14 cellular contexts compared by ENCODE assay signal in genomic region chr7:47181609-47182264, GRCh38.
DNase-seq lines count a peak whose midpoint lies in the region; ATAC-seq and TF ChIP-seq lines count a peak whose summit lies in the region.
"Had no signal": no experiment of that assay in that cellular context is flagged by ENCODE, and none has a peak within 500 bp of the region (broad histone marks: within the 10 kb centered on the region; RNA-seq: fewer than 3 reads in every experiment).

No MANE protein-coding gene starts in this region.

- DNase-seq in NCI-H1694 treated with DMSO at 0.1 percent for 48 hours (lab: John Stamatoyannopoulos, UW) = peak; percentile 71
- peak; percentile 81 to 90 (median 84) for DNase-seq in body of pancreas
- peak; percentile 26 to 75 (median 69) for DNase-seq in right lobe of liver
- peak; percentile 69 to 83 for DNase-seq in thyroid gland
- no peak for DNase-seq in NK-92 (lab: John Stamatoyannopoulos, UW; ENCODE audit: unreplicated experiment)
- no peak for DNase-seq in activated CD4-positive, alpha-beta memory T cell treated with anti-CD3 and anti-CD28 coated beads for 36 hours
- DNase-seq: activated CD8-positive, alpha-beta T cell treated with anti-CD3 and anti-CD28 coated beads, Interleukin-2, amount 10 ng/mL, durations not matched to agents 7 days and 5 days; amniotic stem cell; cortex of kidney; NCI-H510A had no signal

- intact Hi-C loops in body of pancreas (cut with DNase I) (no loop called here), right lobe of liver (cut with DNase I) (no loop called here), thyroid gland (cut with DNase I) (no loop called here)
- intact Hi-C loops in activated CD4-positive, alpha-beta memory T cell treated with anti-CD3 and anti-CD28 coated beads for 36 hours (cut with micrococcal nuclease) = loop anchor here (10.0 kb wide), 1 partner anchor 1277 kb away; no protein-coding TSS in a partner anchor

- TF ChIP-seq CTCF in body of pancreas (IDR thresholded peaks at IDR 0.05) (no peak), right lobe of liver (IDR thresholded peaks at IDR 0.05) (no peak), thyroid gland (IDR thresholded peaks at IDR 0.05) (no peak)

- H3K27ac ChIP-seq in body of pancreas = peak overlapping the region; percentile 36 to 78 (median 60)
- peak overlapping the region in 2 of 3 donors; percentile 28 to 37 for H3K27ac ChIP-seq in right lobe of liver
- peak overlapping the region in 2 of 3 donors; percentile 36 to 69 for H3K27ac ChIP-seq in thyroid gland
- H3K27ac ChIP-seq: BLaER1 treated with 17β-estradiol and CSF1 and Interleukin-3, amounts not matched to agents 10 nM and 100 nM; epithelial cell of prostate had no signal

- no peaks in the 10 kb centered on the region for H3K36me3 Mint-ChIP-seq in activated CD4-positive, alpha-beta memory T cell treated with anti-CD3 and anti-CD28 coated beads for 36 hours

- POLR2A ChIA-PET in activated CD4-positive, alpha-beta memory T cell treated with anti-CD3 and anti-CD28 coated beads for 36 hours (lab: Charles Lee) = no interaction called here

- ATAC-seq in body of pancreas (peak; percentile 86), right lobe of liver (peak; percentile 86 to 95 (median 88)), HG03565 (IDR thresholded peaks at IDR 0.05; ENCODE audit: unreplicated experiment) (no peak)
- ATAC-seq: activated CD8-positive, alpha-beta T cell treated with anti-CD3 and anti-CD28 coated beads, Interleukin-2, amount 10 ng/mL, durations not matched to agents 7 days and 5 days had no signal

- no peak overlapping the region for H3K4me3 Mint-ChIP-seq in activated CD4-positive, alpha-beta memory T cell treated with anti-CD3 and anti-CD28 coated beads for 36 hours
- H3K4me3 Mint-ChIP-seq: activated CD8-positive, alpha-beta T cell treated with anti-CD3 and anti-CD28 coated beads, Interleukin-2, amount 10 ng/mL, durations not matched to agents 7 days and 5 days; activated T-helper 1 cell treated with anti-CD3 and anti-CD28 coated beads, Interleukin-12 subunit alpha, Interleukin-12 subunit beta, Interleukin-2, Interleukin-4 antibody, amounts not matched to agents 30 ng/mL and 10 ng/mL and 1 ng/mL, durations not matched to agents 14 hours and 24 hours and 36 hours had no signal

- H3K4me3 ChIP-seq in body of pancreas (no peak overlapping the region), right lobe of liver (no peak overlapping the region), thyroid gland (replicated peaks in 1 of 3) (no peak overlapping the region)
- H3K4me3 ChIP-seq: BLaER1 treated with 17β-estradiol and CSF1 and Interleukin-3, amounts not matched to agents 10 nM and 100 nM had no signal

- H3K4me1 ChIP-seq in body of pancreas = peaks cover 58% of the 10 kb centered on the region
- peaks cover 0 to 37% (median 19%) of the 10 kb centered on the region in 4 donors for H3K4me1 ChIP-seq in right lobe of liver
- H3K4me1 ChIP-seq in thyroid gland = peaks cover 16 to 31% of the 10 kb centered on the region in 2 donors

- H3K36me3 ChIP-seq in body of pancreas (replicated peaks in 1 of 2; ENCODE audit: insufficient read depth in 1 of 2, low read depth in 2 of 2) (no peaks in the 10 kb centered on the region), right lobe of liver (no peaks in the 10 kb centered on the region), thyroid gland (no peaks in the 10 kb centered on the region)
- H3K36me3 ChIP-seq: BLaER1 treated with 17β-estradiol and CSF1 and Interleukin-3, amounts not matched to agents 10 nM and 100 nM had no signal

- CTCF ChIA-PET in activated CD4-positive, alpha-beta memory T cell treated with anti-CD3 and anti-CD28 coated beads for 36 hours (lab: Charles Lee) = no interaction called here

- H3K27me3 Mint-ChIP-seq in activated CD4-positive, alpha-beta memory T cell treated with anti-CD3 and anti-CD28 coated beads for 36 hours = peaks cover 1% of the 10 kb centered on the region

- WGBS in body of pancreas, 2 donors = 12 to 14% methylated on average over 5 of the region's 5 CpGs
- WGBS in right lobe of liver (ENCODE audit: insufficient coverage, low coverage, low lambda C conversion rate, missing lambda C conversion rate) = 36% methylated on average over 3 of the region's 5 CpGs
- 51 to 63% methylated on average over 5 of the region's 5 CpGs for WGBS in thyroid gland, 2 donors

- no peaks in the 10 kb centered on the region for H3K4me1 Mint-ChIP-seq in activated CD4-positive, alpha-beta memory T cell treated with anti-CD3 and anti-CD28 coated beads for 36 hours (ENCODE audit: low read depth)

- H3K9me3 ChIP-seq in body of pancreas (no peaks in the 10 kb centered on the region), right lobe of liver (no peaks in the 10 kb centered on the region), thyroid gland (no peaks in the 10 kb centered on the region)

- H3K27me3 ChIP-seq in body of pancreas (no peaks in the 10 kb centered on the region), right lobe of liver (no peaks in the 10 kb centered on the region), thyroid gland (no peaks in the 10 kb centered on the region)
- H3K27me3 ChIP-seq: BLaER1 treated with 17β-estradiol and CSF1 and Interleukin-3, amounts not matched to agents 10 nM and 100 nM had no signal

- no peak overlapping the region for H3K27ac Mint-ChIP-seq in activated CD4-positive, alpha-beta memory T cell treated with anti-CD3 and anti-CD28 coated beads for 36 hours
- H3K27ac Mint-ChIP-seq: activated CD8-positive, alpha-beta T cell treated with anti-CD3 and anti-CD28 coated beads, Interleukin-2, amount 10 ng/mL, durations not matched to agents 7 days and 5 days; activated T-helper 1 cell treated with anti-CD3 and anti-CD28 coated beads, Interleukin-12 subunit alpha, Interleukin-12 subunit beta, Interleukin-2, Interleukin-4 antibody, amounts not matched to agents 30 ng/mL and 10 ng/mL and 1 ng/mL, durations not matched to agents 14 hours and 24 hours and 36 hours had no signal

- H3K9me3 Mint-ChIP-seq in activated CD4-positive, alpha-beta memory T cell treated with anti-CD3 and anti-CD28 coated beads for 36 hours = no peaks in the 10 kb centered on the region
- H3K9me3 Mint-ChIP-seq: activated T-helper 1 cell treated with anti-CD3 and anti-CD28 coated beads, Interleukin-12 subunit alpha, Interleukin-12 subunit beta, Interleukin-2, Interleukin-4 antibody, amounts not matched to agents 30 ng/mL and 10 ng/mL and 1 ng/mL, durations not matched to agents 14 hours and 24 hours and 36 hours had no signal

- TF ChIP-seq POLR2A in body of pancreas (IDR thresholded peaks at IDR 0.05) = no peak
- TF ChIP-seq POLR2A in right lobe of liver (IDR thresholded peaks at IDR 0.05) = no peak
- TF ChIP-seq POLR2A in thyroid gland (IDR thresholded peaks at IDR 0.05) = no peak

Comparison
In these comparisons a context has a peak if more than half of its experiments do, and no peak if none do; other contexts are left out.
1. DNase-seq: peak in NCI-H1694 treated with DMSO at 0.1 percent for 48 hours (single experiment), body of pancreas (4 of 4), right lobe of liver (3 of 3) and thyroid gland (2 of 2); none in NK-92 (single experiment) and activated CD4-positive, alpha-beta memory T cell treated with anti-CD3 and anti-CD28 coated beads for 36 hours (single experiment).
2. Peak in every context shown above with its lines, with median percentiles within 50 percentile points of each other: H3K27ac ChIP-seq.